Comparison of ENCODE assay signal across 29 cellular contexts in genomic region chr10:123102673-123103072, GRCh38. TPM values are rescaled to one million over a fixed set of nuclear protein-coding genes. Genes with fewer than 3 reads are reported as not detected.
"Had no signal": no experiment of that assay in that cellular context is flagged by ENCODE, and none has a peak within 500 bp of the region (broad histone marks: within the 10 kb centered on the region; RNA-seq: fewer than 3 reads in every experiment).

No MANE protein-coding gene starts in this region.

- H3K27me3 ChIP-seq: ovary had no signal

- H3K4me3 Mint-ChIP-seq: activated naive CD8-positive, alpha-beta T cell treated with anti-CD3 and anti-CD28 coated beads for 36 hours; activated T-cell treated with anti-CD3 and anti-CD28 coated beads, Interleukin-2, amount 50 U/mL, for 4 hours; memory B cell; nephron had no signal

- H3K4me3 ChIP-seq: esophagus muscularis mucosa, ovary, prostate gland, spleen had no signal

- DNase-seq: activated CD4-positive, alpha-beta T cell treated with anti-CD3 and anti-CD28 coated beads for 4 hours; activated CD4-positive, alpha-beta T cell treated with anti-CD3 and anti-CD28 coated beads, Interleukin-2, amount 50 U/mL, for 48 hours; activated CD4-positive, CD25-positive, alpha-beta regulatory T cell; activated CD8-positive, alpha-beta memory T cell treated with anti-CD3 and anti-CD28 coated beads, Interleukin-2, amount 50 U/mL, for 48 hours; activated naive CD4-positive, alpha-beta T cell treated with Interleukin-2 at 50 U/mL for 16 hours; activated naive CD8-positive, alpha-beta T cell treated with anti-CD3 and anti-CD28 coated beads for 36 hours; activated T-cell treated with anti-CD3 and anti-CD28 coated beads, Interleukin-2, amount 50 U/mL, for 4 hours; central memory CD4-positive, alpha-beta T cell; effector memory CD4-positive, alpha-beta T cell; glutamatergic neuron; hippocampal formation; left cardiac atrium; ovary; spleen; stimulated activated CD4-positive, alpha-beta T cell treated with anti-CD3 and anti-CD28 coated beads, Interleukin-4, amount 100 ng/mL, for 1 hour; stimulated activated naive CD4-positive, alpha-beta T cell treated with Interleukin-2 at 50 U/mL for 16 hours had no signal

- H3K27ac ChIP-seq: esophagus muscularis mucosa, neutrophil, ovary, prostate gland, spleen had no signal

- H3K9me3 Mint-ChIP-seq: activated naive CD8-positive, alpha-beta T cell treated with anti-CD3 and anti-CD28 coated beads for 36 hours; activated T-cell treated with anti-CD3 and anti-CD28 coated beads, Interleukin-2, amount 50 U/mL, for 4 hours; memory B cell; nephron had no signal

- H3K36me3 ChIP-seq: esophagus muscularis mucosa, neutrophil, ovary, prostate gland, spleen had no signal

- H3K4me1 Mint-ChIP-seq: activated naive CD8-positive, alpha-beta T cell treated with anti-CD3 and anti-CD28 coated beads for 36 hours; memory B cell; nephron had no signal

- H3K36me3 Mint-ChIP-seq: activated naive CD8-positive, alpha-beta T cell treated with anti-CD3 and anti-CD28 coated beads for 36 hours; memory B cell had no signal

- H3K27ac Mint-ChIP-seq: activated naive CD8-positive, alpha-beta T cell treated with anti-CD3 and anti-CD28 coated beads for 36 hours; memory B cell; nephron had no signal

- H3K4me1 ChIP-seq: esophagus muscularis mucosa, prostate gland, spleen had no signal

- ATAC-seq: activated T-cell treated with anti-CD3 and anti-CD28 coated beads, Interleukin-2, amount 50 U/mL, for 4 hours; left cardiac atrium had no signal

- H3K9me3 ChIP-seq: esophagus muscularis mucosa, neutrophil, ovary, prostate gland, spleen had no signal

RNA-seq across cellular contexts. Expression of gene HMX3, which starts 33.1 kb away (rescaled TPM):
- total RNA-seq: astrocyte, dermis microvascular lymphatic vessel endothelial cell, endothelial cell of umbilical vein, esophagus muscularis mucosa, frontal cortex, lower leg skin, myocyte, prostate gland, spleen, ureter had no signal

RNA-seq across cellular contexts. Expression of gene HMX2, which starts 45.3 kb away (rescaled TPM):
- total RNA-seq: activated CD8-positive, alpha-beta memory T cell treated with anti-CD3 and anti-CD28 coated beads for 36 hours; astrocyte; dermis microvascular lymphatic vessel endothelial cell; endothelial cell of umbilical vein; esophagus muscularis mucosa; frontal cortex; left cardiac atrium; lower leg skin; myocyte; ovary; spleen; ureter had no signal
